In the genomic region with DNA sequence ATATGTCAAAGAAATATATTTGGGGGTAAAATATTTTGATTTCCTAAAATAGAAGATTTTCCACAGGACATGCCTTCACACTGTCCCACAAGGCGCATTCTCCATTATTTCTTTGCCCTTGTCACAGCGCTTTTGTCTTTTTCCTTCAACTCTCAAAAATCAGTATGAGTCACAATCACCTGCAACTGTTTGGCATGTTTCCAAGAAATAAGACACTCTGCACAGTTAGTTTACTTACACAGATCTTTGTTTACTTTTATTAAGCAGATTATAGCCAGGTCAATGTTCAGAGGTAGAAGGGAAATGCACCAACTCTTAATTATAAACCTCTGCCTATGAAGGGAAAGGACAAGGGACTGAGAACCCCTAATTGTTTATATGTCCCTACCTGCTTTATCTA, we compare ENCODE assay signal across 9 cellular contexts. TPM values are rescaled to one million over a fixed set of nuclear protein-coding genes. Genes with fewer than 3 reads are reported as not detected.
DNase-seq lines count a peak whose midpoint lies in the region; ATAC-seq and TF ChIP-seq lines count a peak whose summit lies in the region.
"Had no signal": no experiment of that assay in that cellular context is flagged by ENCODE, and none has a peak within 500 bp of the region (broad histone marks: within the 10 kb centered on the region; RNA-seq: fewer than 3 reads in every experiment).

No MANE protein-coding gene starts in this region.

- no peak overlapping the region for H3K4ac ChIP-seq in mesenchymal stem cell (ENCODE audit: low read depth in 1 of 2, low read length in 2 of 2)

- H3K4me2 ChIP-seq in mesenchymal stem cell (ENCODE audit: low read length, poor library complexity, severe bottlenecking): no peak overlapping the region

- no peak overlapping the region for H4K8ac ChIP-seq in mesenchymal stem cell (ENCODE audit: low read length)

- no peaks in the 10 kb centered on the region for H3K9me3 ChIP-seq in mesenchymal stem cell (ENCODE audit: control insufficient read depth, low read length)

- no peak overlapping the region for H2AFZ ChIP-seq in mesenchymal stem cell (ENCODE audit: low read depth, low read length)

- WGBS in mesenchymal stem cell: 75% methylated on average over 2 of the region's 2 CpGs

- H3K27ac ChIP-seq in mesenchymal stem cell (ENCODE audit: low read length, poor library complexity, severe bottlenecking): no peak overlapping the region

- H2AK5ac ChIP-seq in mesenchymal stem cell (ENCODE audit: low read length, severe bottlenecking): no peak overlapping the region

- no peak overlapping the region for H2BK120ac ChIP-seq in mesenchymal stem cell (ENCODE audit: low read depth, low read length)

- H2BK12ac ChIP-seq in mesenchymal stem cell (ENCODE audit: low read length in 2 of 2): no peak overlapping the region

- TF ChIP-seq CTCF in nephron progenitor cell (IDR thresholded peaks at IDR 0.05): no peak

- no peaks in the 10 kb centered on the region for H3K9me3 Mint-ChIP-seq in nephron progenitor cell

- H3K36me3 ChIP-seq in mesenchymal stem cell (ENCODE audit: control insufficient read depth in 1 of 2, insufficient read depth in 2 of 2, low read depth in 1 of 2, low read length in 2 of 2): no peaks in the 10 kb centered on the region

- H3K4me1 ChIP-seq in mesenchymal stem cell (ENCODE audit: control insufficient read depth, insufficient read depth, low read depth, low read length): peaks cover 11% of the 10 kb centered on the region

- H3K79me1 ChIP-seq in mesenchymal stem cell (replicated peaks; ENCODE audit: low read length, poor library complexity, severe bottlenecking): no peaks in the 10 kb centered on the region

- H3K27me3 Mint-ChIP-seq in nephron progenitor cell (ENCODE audit: low read depth, poor library complexity): no peaks in the 10 kb centered on the region

- H3K4me3 ChIP-seq in mesenchymal stem cell (ENCODE audit: insufficient read depth in 1 of 2, low read depth in 1 of 2, low read length in 2 of 2): no peak overlapping the region

- peak; percentile 93 for DNase-seq in DMS53 (lab: John Stamatoyannopoulos, UW)
- DNase-seq in NAMALWA (ENCODE audit: low spot score): peak; percentile 16
- peak; percentile 39 for DNase-seq in amniotic epithelial cell (ENCODE audit: low read depth)
- peak; percentile 55 for DNase-seq in mesenchymal stem cell
- no peak for DNase-seq in C1 segment of cervical spinal cord (lab: John Stamatoyannopoulos, UW)
- DNase-seq in nephron progenitor cell: no peak
- DNase-seq: amniotic stem cell had no signal

- H2BK15ac ChIP-seq in mesenchymal stem cell (ENCODE audit: low read depth, poor library complexity, severe bottlenecking): no peak overlapping the region

- no peak for ATAC-seq in HG03045 (IDR thresholded peaks at IDR 0.05; ENCODE audit: unreplicated experiment)
- ATAC-seq in HG03175 (IDR thresholded peaks at IDR 0.05; ENCODE audit: unreplicated experiment): no peak

- H3K27ac Mint-ChIP-seq in nephron progenitor cell: no peak overlapping the region

- no peak overlapping the region for H3K14ac ChIP-seq in mesenchymal stem cell (ENCODE audit: low read length in 2 of 2)

- no peak overlapping the region for H3K18ac ChIP-seq in mesenchymal stem cell (ENCODE audit: low read depth in 1 of 2, low read length in 2 of 2)

- H3K27me3 ChIP-seq in mesenchymal stem cell (ENCODE audit: control insufficient read depth in 1 of 2, insufficient read depth in 1 of 2, low read length in 2 of 2): no peaks in the 10 kb centered on the region

- no peak overlapping the region for H3K23ac ChIP-seq in mesenchymal stem cell (ENCODE audit: low read length in 2 of 2)

- no peaks in the 10 kb centered on the region for H3K36me3 Mint-ChIP-seq in nephron progenitor cell (ENCODE audit: low read depth)

- H2BK5ac ChIP-seq in mesenchymal stem cell (ENCODE audit: low read depth, low read length, poor library complexity, severe bottlenecking): no peak overlapping the region

- H3K9ac ChIP-seq in mesenchymal stem cell (ENCODE audit: low read length): no peak overlapping the region

- H3K4me3 Mint-ChIP-seq in nephron progenitor cell: no peak overlapping the region

- H3K4me1 Mint-ChIP-seq in nephron progenitor cell: peaks cover 67% of the 10 kb centered on the region

- no peak overlapping the region for H4K91ac ChIP-seq in mesenchymal stem cell (ENCODE audit: low read length)

RNA-seq across cellular contexts. Expression of gene CEMIP2, which starts 9.5 kb away (rescaled TPM):
- 41.7 TPM for polyA plus RNA-seq in mesenchymal stem cell (2013, experiment 1 of 2)
- polyA plus RNA-seq in mesenchymal stem cell (2013, experiment 2 of 2): 41.7 TPM

Comparison
In these comparisons a context has a peak if more than half of its experiments do, and no peak if none do; other contexts are left out.
1. DNase-seq: peak in DMS53 (single experiment), NAMALWA (single experiment), amniotic epithelial cell (single experiment) and mesenchymal stem cell (single experiment); none in C1 segment of cervical spinal cord (0 of 14) and nephron progenitor cell (single experiment).